Comparison of ENCODE assay signal across 7 cellular contexts in genomic region chr14:54652188-54652889, GRCh38.
A peak's percentile ranks its signal among the peaks of the same experiment; 100 is the strongest.
DNase-seq lines count a peak whose midpoint lies in the region; ATAC-seq, FAIRE-seq and TF ChIP-seq lines count a peak whose summit lies in the region.

No MANE protein-coding gene starts in this region.

- H3K36me3 ChIP-seq in HepG2 (replicated peaks in 1 of 2; ENCODE audit: control insufficient read depth in 1 of 2, insufficient read depth in 2 of 2, low read length in 2 of 2) = no peaks in the 10 kb centered on the region

- H3K4me2 ChIP-seq in HepG2 (ENCODE audit: low read depth, low read length) = peak overlapping the region; percentile 73

- no peaks in the 10 kb centered on the region for H3K9me3 ChIP-seq in HepG2 (ENCODE audit: low read length)

- TF ChIP-seq EP300 in Ishikawa (IDR thresholded peaks at IDR 0.05; ENCODE audit: borderline replicate concordance) = peak; percentile 86; the same call in 1 of the 2 replicates
- TF ChIP-seq EP300 in HepG2 (IDR thresholded peaks at IDR 0.05; ENCODE audit: low read depth in 2 of 2, low read length in 2 of 2) = peak in 1 of 2 experiments; percentile 76; a peak in 2 of 4 replicates
- 0 out of 2 replicates have a peak, but pooled peaks have one; percentile 36 for TF ChIP-seq EP300 in HepG2 (CRISPR knock-in tag; IDR thresholded peaks at IDR 0.05; ENCODE audit: borderline replicate concordance)

- CTCF ChIA-PET in HepG2 (lab: Yijun Ruan, JAX; ENCODE audit: low intra/inter-chr PET ratio, low total read pairs) = no interaction called here

- H3K9me3 Mint-ChIP-seq in activated T-cell treated with anti-CD3 and anti-CD28 coated beads, Interleukin-2, amount 50 U/mL, for 24 hours = no peaks in the 10 kb centered on the region
- no peaks in the 10 kb centered on the region for H3K9me3 Mint-ChIP-seq in activated T-cell treated with anti-CD3 and anti-CD28 coated beads, Interleukin-2, amount 50 U/mL, for 72 hours

- ATAC-seq in HepG2 (peak; percentile 85), GM18867 (IDR thresholded peaks at IDR 0.05; ENCODE audit: unreplicated experiment) (no peak)
- ATAC-seq in activated T-cell treated with anti-CD3 and anti-CD28 coated beads, Interleukin-2, amount 50 U/mL, for 72 hours (replicated peaks in 1 of 2) = no peak

- peaks cover 73% of the 10 kb centered on the region for H3K79me2 ChIP-seq in HepG2 (ENCODE audit: insufficient read depth, low read length)

- peak; percentile 60 for FAIRE-seq in HepG2 (lab: Jason Lieb, UNC)

- TF ChIP-seq RAD21 in Ishikawa (IDR thresholded peaks at IDR 0.05; ENCODE audit: low read depth) (no peak), HepG2 (CRISPR knock-in tag; IDR thresholded peaks at IDR 0.05) (no peak)

- BruUV-seq in HepG2 (replicated peaks; lab: Mats Ljungman, UMichigan) = no TSS peak

- POLR2A ChIA-PET in HepG2 (lab: Yijun Ruan, JAX) = interaction anchor here (1.1 to 5.2 kb wide), 3 partner anchors 9 to 285 kb away, joined by 3 to 35 read pairs (median 32); partner anchors contain the start of gene SAMD4A

- H3K4me1 Mint-ChIP-seq in activated T-cell treated with anti-CD3 and anti-CD28 coated beads, Interleukin-2, amount 50 U/mL, for 24 hours (ENCODE audit: low read depth) = peaks cover 9% of the 10 kb centered on the region
- H3K4me1 Mint-ChIP-seq in activated T-cell treated with anti-CD3 and anti-CD28 coated beads, Interleukin-2, amount 50 U/mL, for 72 hours (ENCODE audit: low read depth) = peaks cover 7% of the 10 kb centered on the region

- DNase-seq in dermis blood vessel endothelial cell = peak; percentile 99
- peak; percentile 91 for DNase-seq in HepG2 (ENCODE audit: low spot score)
- peak; percentile 84 for DNase-seq in ureter (ENCODE audit: low spot score)
- DNase-seq in activated T-cell treated with anti-CD3 and anti-CD28 coated beads, Interleukin-2, amount 50 U/mL, for 24 hours = no peak
- DNase-seq in activated T-cell treated with anti-CD3 and anti-CD28 coated beads, Interleukin-2, amount 50 U/mL, for 72 hours = no peak

- no peaks in the 10 kb centered on the region for H3K36me3 Mint-ChIP-seq in activated T-cell treated with anti-CD3 and anti-CD28 coated beads, Interleukin-2, amount 50 U/mL, for 24 hours (ENCODE audit: low read depth)
- H3K36me3 Mint-ChIP-seq in activated T-cell treated with anti-CD3 and anti-CD28 coated beads, Interleukin-2, amount 50 U/mL, for 72 hours (ENCODE audit: insufficient read depth in 2 of 2) = no peaks in the 10 kb centered on the region

- H3K4me3 ChIP-seq in HepG2 (replicated peaks in 1 of 3; ENCODE audit: insufficient read depth in 1 of 3, low read depth in 2 of 3, low read length in 3 of 3) = peak overlapping the region in 1 of 3 experiments; percentile 6; a peak in 1 of 6 replicates

- H3K27me3 Mint-ChIP-seq in activated T-cell treated with anti-CD3 and anti-CD28 coated beads, Interleukin-2, amount 50 U/mL, for 24 hours = peaks cover 36% of the 10 kb centered on the region
- peaks cover 38% of the 10 kb centered on the region for H3K27me3 Mint-ChIP-seq in activated T-cell treated with anti-CD3 and anti-CD28 coated beads, Interleukin-2, amount 50 U/mL, for 72 hours (ENCODE audit: low read depth)

- in situ Hi-C loops in HepG2 (cut with HindIII; ENCODE audit: extremely low pct_ligation_motif_present, low pct_unique_long_range_greater_than_20kb) = loop anchor here (5.0 kb wide), 1 partner anchor 85 kb away; the partner anchor contains the start of gene SAMD4A

- peak overlapping the region; percentile 64 for H3K9ac ChIP-seq in HepG2 (ENCODE audit: insufficient read depth, low read depth, low read length)

- intact Hi-C loops in HepG2 (cut with micrococcal nuclease; ENCODE audit: unreplicated experiment) = loop anchor here (1.0 to 5.0 kb wide), 2 partner anchors 9 to 85 kb away; partner anchors contain the start of gene SAMD4A

- 54% methylated on average over 11 of the region's 11 CpGs for WGBS in HepG2 (ENCODE audit: low lambda C conversion rate)

- TF ChIP-seq POLR2A in HepG2 (IDR thresholded peaks at IDR 0.05; ENCODE audit: insufficient read depth in 1 of 2, low read depth in 2 of 2, low read length in 2 of 2) = no peak

- no peaks in the 10 kb centered on the region for H3K27me3 ChIP-seq in HepG2 (ENCODE audit: control insufficient read depth in 1 of 2, insufficient read depth in 2 of 2, low read length in 2 of 2)

- H2AFZ ChIP-seq in HepG2 (ENCODE audit: low read length) = no peak overlapping the region

- no peak overlapping the region for H3K27ac Mint-ChIP-seq in activated T-cell treated with anti-CD3 and anti-CD28 coated beads, Interleukin-2, amount 50 U/mL, for 24 hours
- H3K27ac Mint-ChIP-seq in activated T-cell treated with anti-CD3 and anti-CD28 coated beads, Interleukin-2, amount 50 U/mL, for 72 hours = no peak overlapping the region

- no peak for TF ChIP-seq CTCF in HepG2 (CRISPR knock-in tag; IDR thresholded peaks at IDR 0.05)

- peak overlapping the region; percentile 82 for H3K27ac ChIP-seq in HepG2 (ENCODE audit: extremely low read length, insufficient read depth, low read length)

- peaks cover 99% of the 10 kb centered on the region for H3K4me1 ChIP-seq in HepG2 (ENCODE audit: insufficient read depth, low read length)

- H4K20me1 ChIP-seq in HepG2 (ENCODE audit: insufficient read depth, low read length) = no peaks in the 10 kb centered on the region

- no peak overlapping the region for H3K4me3 Mint-ChIP-seq in activated T-cell treated with anti-CD3 and anti-CD28 coated beads, Interleukin-2, amount 50 U/mL, for 24 hours
- no peak overlapping the region for H3K4me3 Mint-ChIP-seq in activated T-cell treated with anti-CD3 and anti-CD28 coated beads, Interleukin-2, amount 50 U/mL, for 72 hours

TF ChIP-seq in Ishikawa, 13 proteins besides CTCF, POLR2A, EP300 and RAD21 (continues in another document):
- TF ChIP-seq TEAD4 (IDR thresholded peaks at IDR 0.05) (peak; percentile 99), NFIC (IDR thresholded peaks at IDR 0.05) (peak; percentile 75), YY1 (IDR thresholded peaks at IDR 0.05; ENCODE audit: low read depth) (no peak), REST (IDR thresholded peaks at IDR 0.05; ENCODE audit: low read depth) (no peak), MAX (IDR thresholded peaks at IDR 0.05) (peak; percentile 58; the same call in 1 of the 2 replicates)

TF ChIP-seq in HepG2, 621 proteins besides CTCF, POLR2A, EP300 and RAD21 (continues in another document):
- TF ChIP-seq GTF3A (CRISPR knock-in tag; conservative IDR thresholded peaks at IDR 0.05) (no peak), ZBTB2 (CRISPR knock-in tag; IDR thresholded peaks at IDR 0.05; ENCODE audit: low read depth) (no peak), NR2F6 (IDR thresholded peaks at IDR 0.05) (no peak), NR2F6 (CRISPR knock-in tag; IDR thresholded peaks at IDR 0.05) (0 out of 2 replicates have a peak, but pooled peaks have one; percentile 54), TCF7 (IDR thresholded peaks at IDR 0.05; ENCODE audit: low read depth) (peak; percentile 27; the same call in 1 of the 2 replicates), ISL2 (CRISPR knock-in tag; IDR thresholded peaks at IDR 0.05) (no peak), CREB1 (IDR thresholded peaks at IDR 0.05) (no peak), CREB1 (CRISPR knock-in tag; IDR thresholded peaks at IDR 0.05) (no peak), IKZF5 (CRISPR knock-in tag; IDR thresholded peaks at IDR 0.05) (0 out of 2 replicates have a peak, but pooled peaks have one; percentile 22), ZSCAN29 (CRISPR knock-in tag; conservative IDR thresholded peaks at IDR 0.05) (no peak), FOXA3 (CRISPR knock-in tag; IDR thresholded peaks at IDR 0.05) (peak; percentile 40; the same call in 1 of the 2 replicates), FOSL2 (CRISPR knock-in tag; IDR thresholded peaks at IDR 0.05) (peak; percentile 92)

Comparison
In these comparisons a context has a peak if more than half of its experiments do, and no peak if none do; other contexts are left out.
1. DNase-seq: peak in dermis blood vessel endothelial cell (single experiment), HepG2 (single experiment) and ureter (single experiment); none in activated T-cell treated with anti-CD3 and anti-CD28 coated beads, Interleukin-2, amount 50 U/mL, for 24 hours (single experiment) and activated T-cell treated with anti-CD3 and anti-CD28 coated beads, Interleukin-2, amount 50 U/mL, for 72 hours (0 of 2).